In the genomic region with DNA sequence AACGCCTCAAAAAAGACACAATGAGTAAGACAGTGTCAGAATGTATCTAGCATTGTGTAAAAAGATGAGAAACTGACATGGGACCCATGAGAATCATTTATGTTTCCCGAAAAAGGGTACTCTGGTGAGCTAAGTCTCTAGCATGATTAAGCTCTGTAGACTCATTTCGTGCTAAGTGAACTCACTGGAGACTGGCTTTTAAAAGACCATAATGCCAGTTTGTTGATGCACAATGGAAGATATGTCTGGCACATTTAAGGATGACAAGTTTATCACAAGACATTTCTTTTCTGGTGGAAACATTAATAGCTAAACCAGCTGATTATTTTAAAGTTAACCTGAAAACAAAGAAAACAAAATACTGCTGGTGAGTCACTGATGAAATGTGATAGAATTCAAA, we compare ENCODE assay signal across 13 cellular contexts.
"Had no signal": no experiment of that assay in that cellular context is flagged by ENCODE, and none has a peak within 500 bp of the region (broad histone marks: within the 10 kb centered on the region; RNA-seq: fewer than 3 reads in every experiment).

No MANE protein-coding gene starts in this region.

- H3K4me3 ChIP-seq: heart right ventricle, stomach, thyroid gland had no signal

- H3K9me3 ChIP-seq: heart right ventricle, stomach, thyroid gland had no signal

- DNase-seq: activated CD4-positive, alpha-beta T cell treated with anti-CD3 and anti-CD28 coated beads for 4 hours; activated CD8-positive, alpha-beta T cell treated with anti-CD3 and anti-CD28 coated beads for 36 hours; activated naive CD4-positive, alpha-beta T cell treated with anti-CD3 and anti-CD28 coated beads for 36 hours; heart right ventricle; left ventricle myocardium superior; mesendoderm; stimulated activated CD4-positive, alpha-beta T cell treated with anti-CD3 and anti-CD28 coated beads, Interleukin-4, amount 100 ng/mL, for 4 hours; stomach; thyroid gland; WERI-Rb-1 had no signal

- H3K36me3 ChIP-seq: thyroid gland, WERI-Rb-1 had no signal

- ATAC-seq: activated CD8-positive, alpha-beta T cell treated with anti-CD3 and anti-CD28 coated beads for 36 hours; heart right ventricle; left ventricle myocardium superior had no signal

- H3K4me1 ChIP-seq: stomach, thyroid gland had no signal

- FAIRE-seq: frontal cortex, keratinocyte, urothelium cell line had no signal

- H3K27ac ChIP-seq: heart right ventricle, stomach, thyroid gland, WERI-Rb-1 had no signal

- H3K27me3 ChIP-seq: heart right ventricle, stomach, thyroid gland had no signal
